1 cellular context compared by ENCODE assay signal in the genomic region with DNA sequence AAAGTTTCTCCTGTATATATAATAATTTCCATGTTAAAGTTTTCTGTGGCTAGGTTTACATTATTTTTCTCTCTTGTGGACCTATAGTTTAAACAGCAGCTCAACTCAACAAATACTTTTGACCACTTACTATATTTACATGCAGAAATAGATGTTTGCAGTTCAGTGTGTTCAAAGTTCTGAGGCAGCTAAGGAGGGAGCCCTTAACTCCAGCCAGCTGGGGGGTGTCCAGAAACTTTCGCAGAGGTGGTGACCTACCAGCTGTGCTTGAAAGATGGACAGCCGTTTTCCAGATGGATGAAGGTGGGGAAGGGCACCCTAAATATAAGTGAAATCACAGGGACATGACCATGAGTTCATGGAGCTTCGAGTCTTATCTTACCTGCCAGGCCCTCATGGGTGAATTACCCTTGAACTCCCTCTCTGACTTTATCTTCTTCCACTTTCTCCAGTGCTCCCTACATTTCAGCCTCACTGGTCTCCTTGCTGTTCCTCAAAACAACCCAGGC.
TF ChIP-seq lines count a peak whose summit lies in the region.

No MANE protein-coding gene starts in this region.

TF ChIP-seq in K562, 482 proteins besides CTCF, POLR2A, EP300 and RAD21 (continued from another document and continues in another):
- TF ChIP-seq, protein P1, sequence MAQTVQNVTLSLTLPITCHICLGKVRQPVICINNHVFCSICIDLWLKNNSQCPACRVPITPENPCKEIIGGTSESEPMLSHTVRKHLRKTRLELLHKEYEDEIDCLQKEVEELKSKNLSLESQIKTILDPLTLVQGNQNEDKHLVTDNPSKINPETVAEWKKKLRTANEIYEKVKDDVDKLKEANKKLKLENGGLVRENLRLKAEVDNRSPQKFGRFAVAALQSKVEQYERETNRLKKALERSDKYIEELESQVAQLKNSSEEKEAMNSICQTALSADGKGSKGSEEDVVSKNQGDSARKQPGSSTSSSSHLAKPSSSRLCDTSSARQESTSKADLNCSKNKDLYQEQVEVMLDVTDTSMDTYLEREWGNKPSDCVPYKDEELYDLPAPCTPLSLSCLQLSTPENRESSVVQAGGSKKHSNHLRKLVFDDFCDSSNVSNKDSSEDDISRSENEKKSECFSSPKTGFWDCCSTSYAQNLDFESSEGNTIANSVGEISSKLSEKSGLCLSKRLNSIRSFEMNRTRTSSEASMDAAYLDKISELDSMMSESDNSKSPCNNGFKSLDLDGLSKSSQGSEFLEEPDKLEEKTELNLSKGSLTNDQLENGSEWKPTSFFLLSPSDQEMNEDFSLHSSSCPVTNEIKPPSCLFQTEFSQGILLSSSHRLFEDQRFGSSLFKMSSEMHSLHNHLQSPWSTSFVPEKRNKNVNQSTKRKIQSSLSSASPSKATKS (CRISPR knock-in tag; IDR thresholded peaks at IDR 0.05) = no peak
- no peak for TF ChIP-seq MED1 (CRISPR knock-in tag; IDR thresholded peaks at IDR 0.05; ENCODE audit: borderline replicate concordance)
- no peak for TF ChIP-seq PTRF (tag; IDR thresholded peaks at IDR 0.05)
- no peak for TF ChIP-seq XRCC4 (IDR thresholded peaks at IDR 0.05; ENCODE audit: extremely low read depth, insufficient read depth, insufficient read length)
- TF ChIP-seq HNRNPH1 (optimal IDR thresholded peaks at IDR 0.05; ENCODE audit: low read depth, low read length) = no peak
- TF ChIP-seq, protein P2, sequence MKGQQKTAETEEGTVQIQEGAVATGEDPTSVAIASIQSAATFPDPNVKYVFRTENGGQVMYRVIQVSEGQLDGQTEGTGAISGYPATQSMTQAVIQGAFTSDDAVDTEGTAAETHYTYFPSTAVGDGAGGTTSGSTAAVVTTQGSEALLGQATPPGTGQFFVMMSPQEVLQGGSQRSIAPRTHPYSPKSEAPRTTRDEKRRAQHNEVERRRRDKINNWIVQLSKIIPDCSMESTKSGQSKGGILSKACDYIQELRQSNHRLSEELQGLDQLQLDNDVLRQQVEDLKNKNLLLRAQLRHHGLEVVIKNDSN (CRISPR knock-in tag; IDR thresholded peaks at IDR 0.05) = no peak
- TF ChIP-seq, protein P3, sequence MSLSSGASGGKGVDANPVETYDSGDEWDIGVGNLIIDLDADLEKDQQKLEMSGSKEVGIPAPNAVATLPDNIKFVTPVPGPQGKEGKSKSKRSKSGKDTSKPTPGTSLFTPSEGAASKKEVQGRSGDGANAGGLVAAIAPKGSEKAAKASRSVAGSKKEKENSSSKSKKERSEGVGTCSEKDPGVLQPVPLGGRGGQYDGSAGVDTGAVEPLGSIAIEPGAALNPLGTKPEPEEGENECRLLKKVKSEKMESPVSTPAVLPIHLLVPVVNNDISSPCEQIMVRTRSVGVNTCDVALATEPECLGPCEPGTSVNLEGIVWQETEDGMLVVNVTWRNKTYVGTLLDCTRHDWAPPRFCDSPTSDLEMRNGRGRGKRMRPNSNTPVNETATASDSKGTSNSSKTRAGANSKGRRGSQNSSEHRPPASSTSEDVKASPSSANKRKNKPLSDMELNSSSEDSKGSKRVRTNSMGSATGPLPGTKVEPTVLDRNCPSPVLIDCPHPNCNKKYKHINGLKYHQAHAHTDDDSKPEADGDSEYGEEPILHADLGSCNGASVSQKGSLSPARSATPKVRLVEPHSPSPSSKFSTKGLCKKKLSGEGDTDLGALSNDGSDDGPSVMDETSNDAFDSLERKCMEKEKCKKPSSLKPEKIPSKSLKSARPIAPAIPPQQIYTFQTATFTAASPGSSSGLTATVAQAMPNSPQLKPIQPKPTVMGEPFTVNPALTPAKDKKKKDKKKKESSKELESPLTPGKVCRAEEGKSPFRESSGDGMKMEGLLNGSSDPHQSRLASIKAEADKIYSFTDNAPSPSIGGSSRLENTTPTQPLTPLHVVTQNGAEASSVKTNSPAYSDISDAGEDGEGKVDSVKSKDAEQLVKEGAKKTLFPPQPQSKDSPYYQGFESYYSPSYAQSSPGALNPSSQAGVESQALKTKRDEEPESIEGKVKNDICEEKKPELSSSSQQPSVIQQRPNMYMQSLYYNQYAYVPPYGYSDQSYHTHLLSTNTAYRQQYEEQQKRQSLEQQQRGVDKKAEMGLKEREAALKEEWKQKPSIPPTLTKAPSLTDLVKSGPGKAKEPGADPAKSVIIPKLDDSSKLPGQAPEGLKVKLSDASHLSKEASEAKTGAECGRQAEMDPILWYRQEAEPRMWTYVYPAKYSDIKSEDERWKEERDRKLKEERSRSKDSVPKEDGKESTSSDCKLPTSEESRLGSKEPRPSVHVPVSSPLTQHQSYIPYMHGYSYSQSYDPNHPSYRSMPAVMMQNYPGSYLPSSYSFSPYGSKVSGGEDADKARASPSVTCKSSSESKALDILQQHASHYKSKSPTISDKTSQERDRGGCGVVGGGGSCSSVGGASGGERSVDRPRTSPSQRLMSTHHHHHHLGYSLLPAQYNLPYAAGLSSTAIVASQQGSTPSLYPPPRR (CRISPR knock-in tag; IDR thresholded peaks at IDR 0.05; ENCODE audit: borderline replicate concordance) = no peak
- TF ChIP-seq PPARD (CRISPR knock-in tag; IDR thresholded peaks at IDR 0.05) = no peak
- TF ChIP-seq ZNF589 (CRISPR knock-in tag; IDR thresholded peaks at IDR 0.05; ENCODE audit: low read depth) = 0 out of 2 replicates have a peak, but pooled peaks have one; percentile 37
- no peak for TF ChIP-seq SRSF7 (optimal IDR thresholded peaks at IDR 0.05; ENCODE audit: low read depth, low read length)
- TF ChIP-seq, protein P4, sequence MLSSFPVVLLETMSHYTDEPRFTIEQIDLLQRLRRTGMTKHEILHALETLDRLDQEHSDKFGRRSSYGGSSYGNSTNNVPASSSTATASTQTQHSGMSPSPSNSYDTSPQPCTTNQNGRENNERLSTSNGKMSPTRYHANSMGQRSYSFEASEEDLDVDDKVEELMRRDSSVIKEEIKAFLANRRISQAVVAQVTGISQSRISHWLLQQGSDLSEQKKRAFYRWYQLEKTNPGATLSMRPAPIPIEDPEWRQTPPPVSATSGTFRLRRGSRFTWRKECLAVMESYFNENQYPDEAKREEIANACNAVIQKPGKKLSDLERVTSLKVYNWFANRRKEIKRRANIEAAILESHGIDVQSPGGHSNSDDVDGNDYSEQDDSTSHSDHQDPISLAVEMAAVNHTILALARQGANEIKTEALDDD (IDR thresholded peaks at IDR 0.05) = no peak
- no peak for TF ChIP-seq ZZZ3 (IDR thresholded peaks at IDR 0.05)
- TF ChIP-seq MTA3 (IDR thresholded peaks at IDR 0.05; ENCODE audit: borderline replicate concordance) = peak; percentile 55; the same call in 1 of the 2 replicates
- TF ChIP-seq SIX5 (IDR thresholded peaks at IDR 0.05; ENCODE audit: borderline replicate concordance in 1 of 2, insufficient read depth in 1 of 2, low read depth in 1 of 2, low read length in 2 of 2) = no peak
- TF ChIP-seq, protein P5, sequence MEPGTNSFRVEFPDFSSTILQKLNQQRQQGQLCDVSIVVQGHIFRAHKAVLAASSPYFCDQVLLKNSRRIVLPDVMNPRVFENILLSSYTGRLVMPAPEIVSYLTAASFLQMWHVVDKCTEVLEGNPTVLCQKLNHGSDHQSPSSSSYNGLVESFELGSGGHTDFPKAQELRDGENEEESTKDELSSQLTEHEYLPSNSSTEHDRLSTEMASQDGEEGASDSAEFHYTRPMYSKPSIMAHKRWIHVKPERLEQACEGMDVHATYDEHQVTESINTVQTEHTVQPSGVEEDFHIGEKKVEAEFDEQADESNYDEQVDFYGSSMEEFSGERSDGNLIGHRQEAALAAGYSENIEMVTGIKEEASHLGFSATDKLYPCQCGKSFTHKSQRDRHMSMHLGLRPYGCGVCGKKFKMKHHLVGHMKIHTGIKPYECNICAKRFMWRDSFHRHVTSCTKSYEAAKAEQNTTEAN (CRISPR knock-in tag; IDR thresholded peaks at IDR 0.05) = no peak
- TF ChIP-seq HDAC6 (IDR thresholded peaks at IDR 0.05; ENCODE audit: low read depth, low read length) = no peak
- no peak for TF ChIP-seq HMGN3 (IDR thresholded peaks at IDR 0.05; ENCODE audit: borderline replicate concordance, extremely low read depth, insufficient read length, low read depth, low read length)
- TF ChIP-seq NFYB (IDR thresholded peaks at IDR 0.05; ENCODE audit: extremely low read depth, insufficient read length) = no peak
- no peak for TF ChIP-seq HDAC3 (IDR thresholded peaks at IDR 0.05; ENCODE audit: borderline replicate concordance, partially characterized antibody)
- TF ChIP-seq ZNF184 (CRISPR knock-in tag; IDR thresholded peaks at IDR 0.05) = no peak
- no peak for TF ChIP-seq SUPT5H (IDR thresholded peaks at IDR 0.05)
- no peak for TF ChIP-seq ZNF76 (CRISPR knock-in tag; IDR thresholded peaks at IDR 0.05; ENCODE audit: borderline replicate concordance)
- TF ChIP-seq, protein P6, sequence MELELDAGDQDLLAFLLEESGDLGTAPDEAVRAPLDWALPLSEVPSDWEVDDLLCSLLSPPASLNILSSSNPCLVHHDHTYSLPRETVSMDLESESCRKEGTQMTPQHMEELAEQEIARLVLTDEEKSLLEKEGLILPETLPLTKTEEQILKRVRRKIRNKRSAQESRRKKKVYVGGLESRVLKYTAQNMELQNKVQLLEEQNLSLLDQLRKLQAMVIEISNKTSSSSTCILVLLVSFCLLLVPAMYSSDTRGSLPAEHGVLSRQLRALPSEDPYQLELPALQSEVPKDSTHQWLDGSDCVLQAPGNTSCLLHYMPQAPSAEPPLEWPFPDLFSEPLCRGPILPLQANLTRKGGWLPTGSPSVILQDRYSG (tag; conservative IDR thresholded peaks at IDR 0.05; ENCODE audit: low read depth) = no peak
- TF ChIP-seq HDAC1 (IDR thresholded peaks at IDR 0.05) = peak in 1 of 2 experiments; percentile 71; a peak in 2 of 4 replicates
- no peak for TF ChIP-seq SRSF9 (IDR thresholded peaks at IDR 0.05; ENCODE audit: borderline replicate concordance, low read depth, low read length)
- no peak for TF ChIP-seq ZNF134 (CRISPR knock-in tag; conservative IDR thresholded peaks at IDR 0.05)
- TF ChIP-seq IRF2 (CRISPR knock-in tag; IDR thresholded peaks at IDR 0.05) = no peak
- TF ChIP-seq ESRRA (IDR thresholded peaks at IDR 0.05; ENCODE audit: borderline replicate concordance, low read depth) = 0 out of 2 replicates have a peak, but pooled peaks have one; percentile 35
- TF ChIP-seq HDGF (IDR thresholded peaks at IDR 0.05) = no peak
- TF ChIP-seq, protein P7, sequence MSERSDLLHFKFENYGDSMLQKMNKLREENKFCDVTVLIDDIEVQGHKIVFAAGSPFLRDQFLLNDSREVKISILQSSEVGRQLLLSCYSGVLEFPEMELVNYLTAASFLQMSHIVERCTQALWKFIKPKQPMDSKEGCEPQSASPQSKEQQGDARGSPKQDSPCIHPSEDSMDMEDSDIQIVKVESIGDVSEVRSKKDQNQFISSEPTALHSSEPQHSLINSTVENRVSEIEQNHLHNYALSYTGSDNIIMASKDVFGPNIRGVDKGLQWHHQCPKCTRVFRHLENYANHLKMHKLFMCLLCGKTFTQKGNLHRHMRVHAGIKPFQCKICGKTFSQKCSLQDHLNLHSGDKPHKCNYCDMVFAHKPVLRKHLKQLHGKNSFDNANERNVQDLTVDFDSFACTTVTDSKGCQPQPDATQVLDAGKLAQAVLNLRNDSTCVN (CRISPR knock-in tag; IDR thresholded peaks at IDR 0.05) = no peak
- no peak for TF ChIP-seq CREB1 (IDR thresholded peaks at IDR 0.05)
- TF ChIP-seq CREB1 (CRISPR knock-in tag; IDR thresholded peaks at IDR 0.05) = no peak
- TF ChIP-seq TARDBP (IDR thresholded peaks at IDR 0.05) = no peak
- no peak for TF ChIP-seq ZNF274 (IDR thresholded peaks at IDR 0.05; ENCODE audit: borderline replicate concordance, low read depth, low read length)
- TF ChIP-seq, protein P8, sequence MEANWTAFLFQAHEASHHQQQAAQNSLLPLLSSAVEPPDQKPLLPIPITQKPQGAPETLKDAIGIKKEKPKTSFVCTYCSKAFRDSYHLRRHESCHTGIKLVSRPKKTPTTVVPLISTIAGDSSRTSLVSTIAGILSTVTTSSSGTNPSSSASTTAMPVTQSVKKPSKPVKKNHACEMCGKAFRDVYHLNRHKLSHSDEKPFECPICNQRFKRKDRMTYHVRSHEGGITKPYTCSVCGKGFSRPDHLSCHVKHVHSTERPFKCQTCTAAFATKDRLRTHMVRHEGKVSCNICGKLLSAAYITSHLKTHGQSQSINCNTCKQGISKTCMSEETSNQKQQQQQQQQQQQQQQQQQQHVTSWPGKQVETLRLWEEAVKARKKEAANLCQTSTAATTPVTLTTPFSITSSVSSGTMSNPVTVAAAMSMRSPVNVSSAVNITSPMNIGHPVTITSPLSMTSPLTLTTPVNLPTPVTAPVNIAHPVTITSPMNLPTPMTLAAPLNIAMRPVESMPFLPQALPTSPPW (CRISPR knock-in tag; IDR thresholded peaks at IDR 0.05) = no peak
- TF ChIP-seq POLR2H (tag; IDR thresholded peaks at IDR 0.05; ENCODE audit: low read depth) = no peak
- no peak for TF ChIP-seq KLF6 (CRISPR knock-in tag; IDR thresholded peaks at IDR 0.05; ENCODE audit: borderline replicate concordance)
- no peak for TF ChIP-seq DNMT1 (IDR thresholded peaks at IDR 0.05)
- no peak for TF ChIP-seq ZNF766 (CRISPR knock-in tag; conservative IDR thresholded peaks at IDR 0.05)
- peak; percentile 16 for TF ChIP-seq MEIS2 (IDR thresholded peaks at IDR 0.05; ENCODE audit: partially characterized antibody)
- TF ChIP-seq, protein P9, sequence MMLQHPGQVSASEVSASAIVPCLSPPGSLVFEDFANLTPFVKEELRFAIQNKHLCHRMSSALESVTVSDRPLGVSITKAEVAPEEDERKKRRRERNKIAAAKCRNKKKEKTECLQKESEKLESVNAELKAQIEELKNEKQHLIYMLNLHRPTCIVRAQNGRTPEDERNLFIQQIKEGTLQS (IDR thresholded peaks at IDR 0.05) = no peak
- TF ChIP-seq, protein P9 (CRISPR knock-in tag; conservative IDR thresholded peaks at IDR 0.05) = no peak
- no peak for TF ChIP-seq RUNX1 (IDR thresholded peaks at IDR 0.05; ENCODE audit: low read depth)
- no peak for TF ChIP-seq EGR1 (conservative IDR thresholded peaks at IDR 0.05)
- TF ChIP-seq TOE1 (IDR thresholded peaks at IDR 0.05; ENCODE audit: borderline replicate concordance) = no peak
- no peak for TF ChIP-seq TOE1 (CRISPR knock-in tag; IDR thresholded peaks at IDR 0.05; ENCODE audit: borderline replicate concordance, low read depth)
- no peak for TF ChIP-seq CBFB (CRISPR knock-in tag; IDR thresholded peaks at IDR 0.05)
- TF ChIP-seq ELF4 (CRISPR knock-in tag; IDR thresholded peaks at IDR 0.05) = no peak
- TF ChIP-seq NFE2 (IDR thresholded peaks at IDR 0.05; ENCODE audit: low read depth) = no peak
- TF ChIP-seq TAL1 (IDR thresholded peaks at IDR 0.05) = peak; percentile 84
- TF ChIP-seq, protein P10, sequence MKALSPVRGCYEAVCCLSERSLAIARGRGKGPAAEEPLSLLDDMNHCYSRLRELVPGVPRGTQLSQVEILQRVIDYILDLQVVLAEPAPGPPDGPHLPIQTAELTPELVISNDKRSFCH (CRISPR knock-in tag; IDR thresholded peaks at IDR 0.05) = no peak
- TF ChIP-seq, protein P10 (tag; IDR thresholded peaks at IDR 0.05) = no peak
- no peak for TF ChIP-seq GTF2E2 (tag; IDR thresholded peaks at IDR 0.05)
- TF ChIP-seq ZBTB1 (CRISPR knock-in tag; IDR thresholded peaks at IDR 0.05; ENCODE audit: borderline replicate concordance, low read depth) = no peak
- TF ChIP-seq BCL6 (CRISPR knock-in tag; IDR thresholded peaks at IDR 0.05) = no peak
- TF ChIP-seq JUND (IDR thresholded peaks at IDR 0.05; ENCODE audit: borderline replicate concordance, low read depth, low read length) = peak; percentile 27; the same call in 1 of the 2 replicates
- no peak; the same call in 2 of the 3 replicates for TF ChIP-seq JUND (tag; IDR thresholded peaks at IDR 0.05; ENCODE audit: borderline replicate concordance, low read depth, low read length)
- peak; percentile 77 for TF ChIP-seq NCOR1 (IDR thresholded peaks at IDR 0.05)
- no peak for TF ChIP-seq ZFP1 (CRISPR knock-in tag; IDR thresholded peaks at IDR 0.05)
